ENCODE assay signal across 25 cellular contexts in genomic region chr2:165911231-165911630, GRCh38. TPM values are rescaled to one million over a fixed set of nuclear protein-coding genes. Genes with fewer than 3 reads are reported as not detected.
DNase-seq lines count a peak whose midpoint lies in the region; ATAC-seq and TF ChIP-seq lines count a peak whose summit lies in the region.
"Had no signal": no experiment of that assay in that cellular context is flagged by ENCODE, and none has a peak within 500 bp of the region (broad histone marks: within the 10 kb centered on the region; RNA-seq: fewer than 3 reads in every experiment).

No MANE protein-coding gene starts in this region.

- H3K27me3 Mint-ChIP-seq in stimulated activated naive CD8-positive, alpha-beta T cell treated with anti-CD3 and anti-CD28 coated beads, Interleukin-15, amount 100 ng/mL, for 72 hours, result no peaks in the 10 kb centered on the region
- H3K27me3 Mint-ChIP-seq: activated CD8-positive, alpha-beta T cell treated with anti-CD3 and anti-CD28 coated beads for 36 hours; T-cell had no signal

- H3K27ac Mint-ChIP-seq in stimulated activated naive CD8-positive, alpha-beta T cell treated with anti-CD3 and anti-CD28 coated beads, Interleukin-15, amount 100 ng/mL, for 72 hours, result no peak overlapping the region
- H3K27ac Mint-ChIP-seq: activated CD8-positive, alpha-beta T cell treated with anti-CD3 and anti-CD28 coated beads for 36 hours; T-cell had no signal

- TF ChIP-seq EP300 in SK-N-SH (IDR thresholded peaks at IDR 0.05; ENCODE audit: borderline replicate concordance in 1 of 2, low read depth in 1 of 2, low read length in 1 of 2), result no peak

- no peak overlapping the region for H3K4me3 Mint-ChIP-seq in stimulated activated naive CD8-positive, alpha-beta T cell treated with anti-CD3 and anti-CD28 coated beads, Interleukin-15, amount 100 ng/mL, for 72 hours
- H3K4me3 Mint-ChIP-seq: activated CD8-positive, alpha-beta T cell treated with anti-CD3 and anti-CD28 coated beads for 36 hours; CD14-positive monocyte; T-cell had no signal

- H4K20me1 ChIP-seq in SK-N-SH (ENCODE audit: insufficient read depth), result no peaks in the 10 kb centered on the region

- H3K9ac ChIP-seq in SK-N-SH, result no peak overlapping the region
- H3K9ac ChIP-seq: KMS-11 had no signal

- no peak overlapping the region for H3K4me3 ChIP-seq in SK-N-SH (ENCODE audit: low read depth in 2 of 2, low read length in 1 of 2)
- H3K4me3 ChIP-seq: heart right ventricle, prostate gland, upper lobe of right lung had no signal

- no peak for TF ChIP-seq RAD21 in SK-N-SH (IDR thresholded peaks at IDR 0.05; ENCODE audit: low read length)

- H3F3A ChIP-seq in SK-N-SH (replicated peaks; ENCODE audit: insufficient read depth), result peaks cover 28% of the 10 kb centered on the region

- peak; percentile 32 for DNase-seq in AG20443 (ENCODE audit: low spot score)
- no peak for DNase-seq in SK-N-SH
- DNase-seq in epithelial cell of prostate (ENCODE audit: low read depth, low spot score), result no peak
- DNase-seq in non-pigmented ciliary epithelial cell (ENCODE audit: low read depth), result peak; percentile 51
- no peak for DNase-seq in stimulated activated naive CD8-positive, alpha-beta T cell treated with anti-CD3 and anti-CD28 coated beads, Interleukin-15, amount 100 ng/mL, for 72 hours
- no peak for DNase-seq in GM13976 (ENCODE audit: low spot score)
- no peak for DNase-seq in activated gamma-delta T cell treated with Interleukin-2 at 50 U/mL for 16 hours
- DNase-seq: activated CD4-positive, CD25-positive, alpha-beta regulatory T cell treated with anti-CD3 and anti-CD28 coated beads, Interleukin-2, amount 50 U/mL, for 72 hours; activated CD8-positive, alpha-beta T cell treated with anti-CD3 and anti-CD28 coated beads for 36 hours; activated effector memory CD4-positive, alpha-beta T cell treated with anti-CD3 and anti-CD28 coated beads, Interleukin-2, amount 50 U/mL, for 16 hours; cortex of kidney; GOT3; heart right ventricle; left colon; MV-4-11; NCI-H1694; NCI-H2171 treated with DMSO at 0.1 percent for 48 hours; NCI-H524 treated with DMSO at 0.1 percent for 48 hours; T-cell; upper lobe of right lung had no signal

- H3K4me2 ChIP-seq in SK-N-SH, result no peak overlapping the region
- H3K4me2 ChIP-seq: KMS-11 had no signal

- TF ChIP-seq CTCF in SK-N-SH (IDR thresholded peaks at IDR 0.05), result no peak
- no peak for TF ChIP-seq CTCF in GM13976 (IDR thresholded peaks at IDR 0.05; ENCODE audit: borderline replicate concordance, control extremely low read depth, extremely low read depth, insufficient read depth, missing control alignments)

- no peak overlapping the region for H2AFZ ChIP-seq in SK-N-SH (ENCODE audit: low read depth)

- H3K27ac ChIP-seq in SK-N-SH (ENCODE audit: low read depth in 2 of 2, low read length in 1 of 2) (no peak overlapping the region), epithelial cell of prostate (peak overlapping the region; percentile 48)
- H3K27ac ChIP-seq: heart right ventricle, KMS-11, prostate gland, upper lobe of right lung had no signal

- in situ Hi-C loops in GM13976 (cut with MboI; ENCODE audit: low sequenced_read_pairs, unreplicated experiment), result no loop called here

- no peak for ATAC-seq in stimulated activated naive CD8-positive, alpha-beta T cell treated with anti-CD3 and anti-CD28 coated beads, Interleukin-15, amount 100 ng/mL, for 72 hours
- ATAC-seq in HG02763 (IDR thresholded peaks at IDR 0.05; ENCODE audit: unreplicated experiment), result no peak
- ATAC-seq: activated CD8-positive, alpha-beta T cell treated with anti-CD3 and anti-CD28 coated beads for 36 hours; heart right ventricle; left colon; Panc1; T-cell; upper lobe of right lung had no signal

- peaks cover 0 to 5% of the 10 kb centered on the region in 2 experiments; a peak in 2 of 4 replicates for H3K4me1 ChIP-seq in SK-N-SH (ENCODE audit: control insufficient read depth in 1 of 2, insufficient read depth in 2 of 2, low read depth in 1 of 2, low read length in 1 of 2)
- H3K4me1 ChIP-seq: heart right ventricle, prostate gland, upper lobe of right lung had no signal

- no peaks in the 10 kb centered on the region for H3K9me3 ChIP-seq in SK-N-SH
- H3K9me3 ChIP-seq: heart right ventricle, prostate gland, upper lobe of right lung had no signal

- peaks cover 52 to 58% of the 10 kb centered on the region in 2 experiments for H3K36me3 ChIP-seq in SK-N-SH (replicated peaks in 1 of 2; ENCODE audit: control insufficient read depth in 1 of 2, insufficient read depth in 2 of 2, low read length in 1 of 2)
- H3K36me3 ChIP-seq: prostate gland had no signal

- no peaks in the 10 kb centered on the region for H3K9me3 Mint-ChIP-seq in stimulated activated naive CD8-positive, alpha-beta T cell treated with anti-CD3 and anti-CD28 coated beads, Interleukin-15, amount 100 ng/mL, for 72 hours
- H3K9me3 Mint-ChIP-seq: activated CD8-positive, alpha-beta T cell treated with anti-CD3 and anti-CD28 coated beads for 36 hours; CD14-positive monocyte; T-cell had no signal

- H3K27me3 ChIP-seq in SK-N-SH (ENCODE audit: insufficient read depth), result no peaks in the 10 kb centered on the region
- H3K27me3 ChIP-seq: heart right ventricle, upper lobe of right lung had no signal

- CTCF ChIA-PET in SK-N-SH (lab: Yijun Ruan, JAX), result interaction anchor here (0.6 to 1.7 kb wide), 4 partner anchors 10 to 1726 kb away, joined by 3 to 7 read pairs (median 3); no protein-coding TSS in a partner anchor

- no peaks in the 10 kb centered on the region; the same call in 1 of the 2 replicates for H3K9me2 ChIP-seq in SK-N-SH

- H3K4me1 Mint-ChIP-seq in stimulated activated naive CD8-positive, alpha-beta T cell treated with anti-CD3 and anti-CD28 coated beads, Interleukin-15, amount 100 ng/mL, for 72 hours, result no peaks in the 10 kb centered on the region
- H3K4me1 Mint-ChIP-seq: CD14-positive monocyte, T-cell had no signal

- POLR2A ChIA-PET in SK-N-SH (lab: Yijun Ruan, JAX), result no interaction called here

- H3K79me2 ChIP-seq in SK-N-SH (ENCODE audit: insufficient read depth), result no peaks in the 10 kb centered on the region

TF ChIP-seq in SK-N-SH, 30 proteins besides CTCF, POLR2A, EP300 and RAD21:
- TF ChIP-seq FOSL2 (IDR thresholded peaks at IDR 0.05; ENCODE audit: borderline replicate concordance, low read depth) (peak; percentile 19; the same call in 1 of the 2 replicates), RCOR1 (IDR thresholded peaks at IDR 0.05; ENCODE audit: low read length) (no peak), TCF12 (IDR thresholded peaks at IDR 0.05) (0 out of 2 replicates have a peak, but pooled peaks have one; percentile 4)
- TF ChIP-seq, protein P1, sequence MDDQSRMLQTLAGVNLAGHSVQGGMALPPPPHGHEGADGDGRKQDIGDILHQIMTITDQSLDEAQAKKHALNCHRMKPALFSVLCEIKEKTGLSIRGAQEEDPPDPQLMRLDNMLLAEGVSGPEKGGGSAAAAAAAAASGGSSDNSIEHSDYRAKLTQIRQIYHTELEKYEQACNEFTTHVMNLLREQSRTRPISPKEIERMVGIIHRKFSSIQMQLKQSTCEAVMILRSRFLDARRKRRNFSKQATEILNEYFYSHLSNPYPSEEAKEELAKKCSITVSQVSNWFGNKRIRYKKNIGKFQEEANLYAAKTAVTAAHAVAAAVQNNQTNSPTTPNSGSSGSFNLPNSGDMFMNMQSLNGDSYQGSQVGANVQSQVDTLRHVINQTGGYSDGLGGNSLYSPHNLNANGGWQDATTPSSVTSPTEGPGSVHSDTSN (IDR thresholded peaks at IDR 0.05), result 0 out of 2 replicates have a peak, but pooled peaks have one; percentile 2

RNA-seq across cellular contexts. Expression of gene TTC21B, which starts 42.3 kb away (rescaled TPM):
- 9.6 and 10.1 TPM in 2 replicates for polyA plus RNA-seq in SK-N-SH (2012; rRNA removed)
- polyA plus RNA-seq in SK-N-SH (2012; cell fraction: cytosol; rRNA removed), result 7.6 and 9.2 TPM in 2 replicates
- 19.7 and 29.3 TPM in 2 replicates for polyA plus RNA-seq in SK-N-SH (2012; cell fraction: nucleus; rRNA removed)

Comparison
In these comparisons a context has a peak if more than half of its experiments do, and no peak if none do; other contexts are left out.
1. DNase-seq: peak in AG20443 (single experiment) and non-pigmented ciliary epithelial cell (single experiment); none in SK-N-SH (single experiment), epithelial cell of prostate (single experiment), stimulated activated naive CD8-positive, alpha-beta T cell treated with anti-CD3 and anti-CD28 coated beads, Interleukin-15, amount 100 ng/mL, for 72 hours (0 of 2), GM13976 (single experiment) and activated gamma-delta T cell treated with Interleukin-2 at 50 U/mL for 16 hours (single experiment).